Comparison of ENCODE assay signal across 9 cellular contexts in genomic region chr11:103609117-103610066, GRCh38.
DNase-seq lines count a peak whose midpoint lies in the region; ATAC-seq, FAIRE-seq and TF ChIP-seq lines count a peak whose summit lies in the region.
"Had no signal": no experiment of that assay in that cellular context is flagged by ENCODE, and none has a peak within 500 bp of the region (broad histone marks: within the 10 kb centered on the region; RNA-seq: fewer than 3 reads in every experiment).

No MANE protein-coding gene starts in this region.

- H3K27ac ChIP-seq in kidney (ENCODE audit: low read depth in 2 of 2, low read length in 2 of 2) = no peak overlapping the region

- CTCF ChIA-PET in BJ (lab: Yijun Ruan, JAX) = interaction anchor here (0.6 to 1.7 kb wide), 12 partner anchors 9 to 408 kb away, joined by 3 to 10 read pairs (median 4); no protein-coding TSS in a partner anchor

- POLR2A ChIA-PET in BJ (lab: Charles Lee) = interaction anchor here (0.8 kb wide), 1 partner anchor 9 kb away, joined by 4 read pairs; no protein-coding TSS in a partner anchor

- DNase-seq in BJ (ENCODE audit: low read depth) (peak; percentile 66), HPDE6-E6E7 (ENCODE audit: extremely low spot score) (peak; percentile 54), amniotic epithelial cell (ENCODE audit: low read depth) (peak; percentile 97), kidney (no peak), NCI-H1417 treated with DMSO at 0.1 percent for 48 hours (lab: John Stamatoyannopoulos, UW) (no peak)
- no peak for DNase-seq in activated CD4-positive, alpha-beta T cell treated with anti-CD3 and anti-CD28 coated beads, Interleukin-2, amount 50 U/mL, for 48 hours
- DNase-seq in activated CD8-positive, alpha-beta memory T cell treated with anti-CD3 and anti-CD28 coated beads, Interleukin-2, amount 50 U/mL, for 48 hours = no peak
- DNase-seq: SIG-M5 had no signal

- no peak for FAIRE-seq in kidney (lab: Jason Lieb, UNC)

- TF ChIP-seq CTCF in BJ (IDR thresholded peaks at IDR 0.05; ENCODE audit: insufficient read depth, low read depth, low read length) (peak; percentile 88), kidney (IDR thresholded peaks at IDR 0.05; ENCODE audit: borderline replicate concordance, extremely low read depth, insufficient read depth) (peak; percentile 14)

- ATAC-seq in HG02763 (IDR thresholded peaks at IDR 0.05; ENCODE audit: unreplicated experiment) = no peak

- H3K4me3 ChIP-seq in BJ (ENCODE audit: low read depth, low read length) (no peak overlapping the region), kidney (ENCODE audit: low read length in 2 of 2) (no peak overlapping the region)

- H3K4me1 ChIP-seq in kidney (ENCODE audit: control insufficient read depth in 1 of 2, insufficient read depth in 1 of 2, low read depth in 1 of 2, low read length in 2 of 2) = no peaks in the 10 kb centered on the region

- H3K9me3 ChIP-seq in kidney (ENCODE audit: control insufficient read depth in 1 of 2, low read length in 2 of 2) = no peaks in the 10 kb centered on the region

- intact Hi-C loops in kidney (cut with DNase I) = no loop called here

- H3K27me3 ChIP-seq in BJ (ENCODE audit: control insufficient read depth, insufficient read depth, low read length) = no peaks in the 10 kb centered on the region

- no peak overlapping the region for H3K9ac ChIP-seq in kidney (ENCODE audit: low read length in 2 of 2)

- H3K36me3 ChIP-seq in BJ (ENCODE audit: control insufficient read depth, insufficient read depth, low read length) = no peaks in the 10 kb centered on the region
- H3K36me3 ChIP-seq in kidney (ENCODE audit: control insufficient read depth in 1 of 2, insufficient read depth in 2 of 2, low read length in 2 of 2) = no peaks in the 10 kb centered on the region

Comparison
In these comparisons a context has a peak if more than half of its experiments do, and no peak if none do; other contexts are left out.
1. DNase-seq: peak in BJ (single experiment), HPDE6-E6E7 (single experiment) and amniotic epithelial cell (single experiment); none in kidney (single experiment), activated CD4-positive, alpha-beta T cell treated with anti-CD3 and anti-CD28 coated beads, Interleukin-2, amount 50 U/mL, for 48 hours (0 of 2), NCI-H1417 treated with DMSO at 0.1 percent for 48 hours (single experiment) and activated CD8-positive, alpha-beta memory T cell treated with anti-CD3 and anti-CD28 coated beads, Interleukin-2, amount 50 U/mL, for 48 hours (single experiment).